Comparison of ENCODE assay signal across 22 cellular contexts in the genomic region with DNA sequence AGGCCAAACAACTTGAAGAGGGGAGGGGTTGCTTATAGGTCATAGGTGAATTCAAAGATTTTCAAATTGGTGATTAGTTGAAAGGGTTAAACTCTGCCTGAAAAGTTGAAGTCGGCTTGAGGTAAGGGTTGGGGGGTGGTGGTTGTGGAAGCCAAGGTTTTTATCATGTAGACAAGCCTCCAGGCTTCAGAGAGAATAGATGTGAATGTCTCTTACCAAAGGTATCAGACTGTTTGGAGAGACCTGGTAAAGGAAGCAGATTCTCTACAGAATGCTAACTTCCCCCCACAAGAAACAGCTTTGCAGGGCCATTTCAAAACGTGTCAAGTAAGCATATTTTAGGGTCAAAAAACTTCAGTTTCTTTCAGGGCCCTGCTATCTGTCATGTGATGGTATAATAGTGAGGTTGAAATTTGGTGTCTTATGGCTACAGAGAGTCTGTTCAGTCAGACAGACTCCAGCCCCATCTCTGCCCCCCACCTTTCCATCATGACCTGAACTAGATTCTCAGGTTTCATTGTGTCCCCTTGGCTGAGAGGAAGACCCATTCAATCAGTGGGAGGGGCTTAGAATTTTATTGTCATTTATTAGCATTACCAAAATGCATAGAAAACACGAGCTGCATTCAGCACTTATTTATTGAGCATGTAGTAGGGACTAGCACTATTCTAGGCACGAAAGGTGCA.
"Had no signal": no experiment of that assay in that cellular context is flagged by ENCODE, and none has a peak within 500 bp of the region (broad histone marks: within the 10 kb centered on the region; RNA-seq: fewer than 3 reads in every experiment).

No MANE protein-coding gene starts in this region.

- H3K36me3 Mint-ChIP-seq: immature natural killer cell; memory B cell; natural killer cell treated with Interleukin-12 subunit alpha and Interleukin-12 subunit beta and Interleukin-15 and Interleukin-18, amount 100 ng/mL, for 72 hours had no signal

- H3K9me3 ChIP-seq: colonic mucosa, left ventricle myocardium inferior, lower lobe of right lung, ovary, right atrium auricular region had no signal

- DNase-seq: colonic mucosa; effector CD4-positive, alpha-beta T cell; endodermal cell; foreskin melanocyte; head of caudate nucleus; immature natural killer cell; left cardiac atrium; left ventricle myocardium inferior; lower lobe of right lung; midbrain; nucleus accumbens; ovary; stimulated activated CD4-positive, alpha-beta T cell treated with anti-CD3 and anti-CD28 coated beads, Interleukin-2, amount 100 ng/mL, for 48 hours; stimulated activated naive CD4-positive, alpha-beta T cell treated with Interleukin-2 at 50 U/mL for 16 hours; trophoblast cell had no signal

- H3K4me1 ChIP-seq: colonic mucosa, left ventricle myocardium inferior, lower lobe of right lung, right atrium auricular region had no signal

- H3K27me3 ChIP-seq: colonic mucosa, hepatocyte, neural progenitor cell, ovary, right atrium auricular region had no signal

- FAIRE-seq: keratinocyte had no signal

- H2AFZ ChIP-seq: hepatocyte, neural progenitor cell had no signal

- H3K9me3 Mint-ChIP-seq: endodermal cell; immature natural killer cell; memory B cell; natural killer cell treated with Interleukin-12 subunit alpha and Interleukin-12 subunit beta and Interleukin-15 and Interleukin-18, amount 100 ng/mL, for 72 hours; neural progenitor cell had no signal

- H3K79me2 ChIP-seq: hepatocyte had no signal

- ATAC-seq: left cardiac atrium; lower lobe of right lung; natural killer cell treated with Interleukin-12 subunit alpha and Interleukin-12 subunit beta and Interleukin-15 and Interleukin-18, amount 100 ng/mL, for 72 hours had no signal

- H3K4me1 Mint-ChIP-seq: immature natural killer cell had no signal

- H3K27me3 Mint-ChIP-seq: natural killer cell treated with Interleukin-12 subunit alpha and Interleukin-12 subunit beta and Interleukin-15 and Interleukin-18, amount 100 ng/mL, for 72 hours had no signal

- H3K4me3 Mint-ChIP-seq: endodermal cell; immature natural killer cell; memory B cell; natural killer cell treated with Interleukin-12 subunit alpha and Interleukin-12 subunit beta and Interleukin-15 and Interleukin-18, amount 100 ng/mL, for 72 hours; neural progenitor cell had no signal

- H3K9ac ChIP-seq: neural progenitor cell had no signal

- H3K4me3 ChIP-seq: colonic mucosa, hepatocyte, left ventricle myocardium inferior, lower lobe of right lung, neural progenitor cell, ovary, right atrium auricular region, smooth muscle cell had no signal

- H3K36me3 ChIP-seq: colonic mucosa, left ventricle myocardium inferior, lower lobe of right lung, neural progenitor cell, ovary, right atrium auricular region had no signal

- H3K27ac ChIP-seq: colonic mucosa, hepatocyte, left ventricle myocardium inferior, lower lobe of right lung, neural progenitor cell, ovary, right atrium auricular region had no signal

- H3K27ac Mint-ChIP-seq: endodermal cell; immature natural killer cell; memory B cell; natural killer cell treated with Interleukin-12 subunit alpha and Interleukin-12 subunit beta and Interleukin-15 and Interleukin-18, amount 100 ng/mL, for 72 hours; neural progenitor cell had no signal

- H3K4me2 ChIP-seq: hepatocyte, smooth muscle cell had no signal
